1 cellular context compared by ENCODE assay signal in the genomic region with DNA sequence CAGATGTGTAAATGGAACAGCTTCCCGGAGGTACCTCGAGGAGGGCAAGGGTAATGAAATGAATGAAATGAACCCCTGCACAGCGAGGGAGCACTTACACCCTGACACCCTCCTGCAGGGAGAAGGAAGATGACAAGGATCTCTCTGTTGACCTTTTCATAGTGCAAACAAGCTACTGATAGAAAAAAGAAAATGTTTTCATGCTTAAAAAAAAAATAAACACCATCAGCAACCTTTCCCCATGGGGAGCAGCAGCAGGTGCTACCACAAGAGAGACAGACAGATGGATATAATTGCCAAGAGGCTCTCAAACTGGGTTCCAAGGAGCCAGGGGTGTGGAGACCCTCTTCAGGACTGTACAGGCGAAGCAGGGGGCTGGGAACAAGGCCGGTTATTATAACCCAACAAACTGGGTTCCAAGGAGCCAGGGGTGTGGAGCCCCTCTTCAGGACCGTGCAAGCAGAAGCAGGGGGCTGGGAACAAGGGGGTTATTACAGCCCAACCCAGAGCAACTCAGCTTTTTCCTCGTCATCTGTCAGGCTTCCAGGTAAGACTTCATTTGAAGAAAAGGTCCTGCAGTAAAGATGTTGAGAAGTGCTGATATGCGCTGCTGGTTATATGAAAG.
TF ChIP-seq lines count a peak whose summit lies in the region.

No MANE protein-coding gene starts in this region.

TF ChIP-seq in SK-N-SH, 30 proteins besides CTCF, POLR2A, EP300 and RAD21 (continued from another document):
- TF ChIP-seq ZBTB33 (IDR thresholded peaks at IDR 0.05; ENCODE audit: borderline replicate concordance, low read depth): no peak
- no peak for TF ChIP-seq FOSL2 (IDR thresholded peaks at IDR 0.05; ENCODE audit: borderline replicate concordance, low read depth)
- TF ChIP-seq ELF1 (IDR thresholded peaks at IDR 0.05): no peak
- no peak for TF ChIP-seq NRF1 (IDR thresholded peaks at IDR 0.05; ENCODE audit: low read depth, low read length)
